16 cellular contexts compared by ENCODE assay signal in genomic region chr17:17379197-17379991, GRCh38.
DNase-seq lines count a peak whose midpoint lies in the region; ATAC-seq, FAIRE-seq and TF ChIP-seq lines count a peak whose summit lies in the region.
"Had no signal": no experiment of that assay in that cellular context is flagged by ENCODE, and none has a peak within 500 bp of the region (broad histone marks: within the 10 kb centered on the region; RNA-seq: fewer than 3 reads in every experiment).

No MANE protein-coding gene starts in this region.

- no peak overlapping the region for H2BK5ac ChIP-seq in neuronal stem cell (ENCODE audit: low read length)

- H2BK120ac ChIP-seq in neuronal stem cell (ENCODE audit: low read depth, low read length) = no peak overlapping the region

- peak overlapping the region; percentile 25 for H2BK15ac ChIP-seq in neuronal stem cell (ENCODE audit: low read length)

- H3K27ac Mint-ChIP-seq in GM23338 (0 out of 2 replicates have a peak overlapping the region, but pooled peaks have one; percentile 69), astrocyte (ENCODE audit: unreplicated experiment) (peak overlapping the region; percentile 34)
- no peak overlapping the region for H3K27ac Mint-ChIP-seq in activated naive CD8-positive, alpha-beta T cell treated with anti-CD3 and anti-CD28 coated beads for 36 hours
- H3K27ac Mint-ChIP-seq: activated naive CD4-positive, alpha-beta T cell treated with anti-CD3 and anti-CD28 coated beads for 36 hours; dendritic cell treated with granulocyte-macrophage colony-stimulating factor and Interleukin-4, amounts not matched to agents 40 ng/mL and 50 ng/mL, for 4 days; IgD-negative memory B cell had no signal

- no peaks in the 10 kb centered on the region for H3K79me2 ChIP-seq in GM23338 (replicated peaks; ENCODE audit: insufficient read depth)
- H3K79me2 ChIP-seq in astrocyte (ENCODE audit: insufficient read depth, low read length) = no peaks in the 10 kb centered on the region

- H3K4me2 ChIP-seq in GM23338 = no peak overlapping the region
- no peak overlapping the region for H3K4me2 ChIP-seq in astrocyte (ENCODE audit: low read length)
- H3K4me2 ChIP-seq in neuronal stem cell (ENCODE audit: insufficient read depth, low read length, poor library complexity, severe bottlenecking) = no peak overlapping the region

- no peak overlapping the region for H4K8ac ChIP-seq in neuronal stem cell (ENCODE audit: low read depth, low read length)

- H3K79me1 ChIP-seq in neuronal stem cell (ENCODE audit: low read depth, low read length) = no peaks in the 10 kb centered on the region

- no peak overlapping the region for H2BK12ac ChIP-seq in neuronal stem cell (ENCODE audit: low read length)

- H4K91ac ChIP-seq in neuronal stem cell (ENCODE audit: low read depth, low read length, poor library complexity) = no peak overlapping the region

- H3K4me1 Mint-ChIP-seq in GM23338 (peaks cover 5% of the 10 kb centered on the region; the same call in 2 of the 3 replicates), astrocyte (ENCODE audit: low read depth, unreplicated experiment) (peaks cover 12% of the 10 kb centered on the region)
- H3K4me1 Mint-ChIP-seq in activated naive CD8-positive, alpha-beta T cell treated with anti-CD3 and anti-CD28 coated beads for 36 hours = peaks cover 2% of the 10 kb centered on the region

- H3K4me3 Mint-ChIP-seq in GM23338 (no peak overlapping the region), astrocyte (ENCODE audit: unreplicated experiment) (peak overlapping the region; percentile 57)
- H3K4me3 Mint-ChIP-seq in activated naive CD8-positive, alpha-beta T cell treated with anti-CD3 and anti-CD28 coated beads for 36 hours = no peak overlapping the region
- H3K4me3 Mint-ChIP-seq: activated naive CD4-positive, alpha-beta T cell treated with anti-CD3 and anti-CD28 coated beads for 36 hours; dendritic cell treated with granulocyte-macrophage colony-stimulating factor and Interleukin-4, amounts not matched to agents 40 ng/mL and 50 ng/mL, for 4 days; IgD-negative memory B cell had no signal

- H3K14ac ChIP-seq in neuronal stem cell (ENCODE audit: low read length) = no peak overlapping the region

- peak overlapping the region; percentile 82 for H2AK5ac ChIP-seq in neuronal stem cell (ENCODE audit: low read depth, low read length)

- no peaks in the 10 kb centered on the region for H3K36me3 Mint-ChIP-seq in GM23338 (ENCODE audit: low read depth)
- peaks cover 2% of the 10 kb centered on the region for H3K36me3 Mint-ChIP-seq in astrocyte (ENCODE audit: low read depth, unreplicated experiment)
- no peaks in the 10 kb centered on the region for H3K36me3 Mint-ChIP-seq in activated naive CD8-positive, alpha-beta T cell treated with anti-CD3 and anti-CD28 coated beads for 36 hours
- H3K36me3 Mint-ChIP-seq: IgD-negative memory B cell had no signal

- H3K27me3 Mint-ChIP-seq in GM23338 (ENCODE audit: insufficient read depth, low read depth, poor library complexity) (peaks cover 9% of the 10 kb centered on the region), astrocyte (ENCODE audit: low read depth, unreplicated experiment) (peaks cover 27% of the 10 kb centered on the region)
- H3K27me3 Mint-ChIP-seq in activated naive CD8-positive, alpha-beta T cell treated with anti-CD3 and anti-CD28 coated beads for 36 hours = no peaks in the 10 kb centered on the region

- no peaks in the 10 kb centered on the region for H3F3A ChIP-seq in GM23338 (replicated peaks; ENCODE audit: low read depth)

- WGBS in neuronal stem cell (ENCODE audit: extremely low coverage in 2 of 2, insufficient read length in 2 of 2, insufficient replicate concordance in 1 of 2), 2 donors = no CpG with 5 or more reads among the region's 12 CpGs

- H3K9me3 ChIP-seq in astrocyte (ENCODE audit: insufficient read depth, low read depth, low read length) (no peaks in the 10 kb centered on the region), neuronal stem cell (replicated peaks in 1 of 2; ENCODE audit: control insufficient read depth in 2 of 2, insufficient read depth in 1 of 2, low read depth in 1 of 2, low read length in 2 of 2) (no peaks in the 10 kb centered on the region)
- H3K9me3 ChIP-seq: Caco-2, heart right ventricle had no signal

- ATAC-seq in GM23338 = no peak
- no peak for ATAC-seq in GM21390 (IDR thresholded peaks at IDR 0.05; ENCODE audit: unreplicated experiment)
- ATAC-seq: heart right ventricle had no signal

- DNase-seq in GM23338 (ENCODE audit: low spot score) = no peak
- peak; percentile 45 for DNase-seq in astrocyte (ENCODE audit: low read depth)
- DNase-seq in globus pallidus (ENCODE audit: low spot score) = peak; percentile 85
- no peak for DNase-seq in neuronal stem cell (ENCODE audit: low spot score)
- DNase-seq in SIG-M5 treated with dmso at 0.1 percent for 504 hours (lab: John Stamatoyannopoulos, UW; ENCODE audit: unreplicated experiment) = no peak
- no peak for DNase-seq in activated CD8-positive, alpha-beta memory T cell treated with anti-CD3 and anti-CD28 coated beads, Interleukin-2, amount 50 U/mL, for 4 hours
- DNase-seq in activated naive CD8-positive, alpha-beta T cell treated with anti-CD3 and anti-CD28 coated beads for 36 hours = no peak
- DNase-seq: activated CD4-positive, alpha-beta T cell treated with anti-CD3 and anti-CD28 coated beads for 48 hours; activated naive CD4-positive, alpha-beta T cell treated with anti-CD3 and anti-CD28 coated beads for 36 hours; Caco-2; heart right ventricle; NCI-H2081 treated with DMSO at 0.1 percent for 48 hours; NCI-H82 had no signal

- TF ChIP-seq CTCF in GM23338 (conservative IDR thresholded peaks at IDR 0.05; ENCODE audit: low read depth in 2 of 2) = no peak
- no peak for TF ChIP-seq CTCF in astrocyte (IDR thresholded peaks at IDR 0.05; ENCODE audit: insufficient read depth, low read depth, low read length)

- no peaks in the 10 kb centered on the region for H4K20me1 ChIP-seq in GM23338 (replicated peaks; ENCODE audit: insufficient read depth)
- H4K20me1 ChIP-seq in astrocyte (ENCODE audit: insufficient read depth, low read length) = no peaks in the 10 kb centered on the region

- no peaks in the 10 kb centered on the region for H3K9me2 ChIP-seq in GM23338 (ENCODE audit: insufficient read depth)

- H3K9ac ChIP-seq in astrocyte (ENCODE audit: low read length) (no peak overlapping the region), neuronal stem cell (ENCODE audit: low read depth, low read length, poor library complexity) (peak overlapping the region; percentile 47)

- no peaks in the 10 kb centered on the region for H3K27me3 ChIP-seq in GM23338 (ENCODE audit: insufficient read depth)
- peaks cover 42% of the 10 kb centered on the region for H3K27me3 ChIP-seq in astrocyte (ENCODE audit: insufficient read depth, low read length)
- H3K27me3 ChIP-seq in neuronal stem cell (ENCODE audit: control insufficient read depth in 3 of 3, insufficient read depth in 3 of 3, low read depth in 1 of 3, low read length in 3 of 3) = peaks cover 0 to 10% (median 2%) of the 10 kb centered on the region in 3 experiments

- H2AFZ ChIP-seq in GM23338 (no peak overlapping the region), astrocyte (ENCODE audit: low read depth, low read length) (no peak overlapping the region), neuronal stem cell (ENCODE audit: low read length) (no peak overlapping the region)

- FAIRE-seq in astrocyte (lab: Jason Lieb, UNC) = no peak

- H3K4me3 ChIP-seq in GM23338 = no peak overlapping the region
- H3K4me3 ChIP-seq in astrocyte (ENCODE audit: insufficient read depth, low read depth, low read length) = no peak overlapping the region
- H3K4me3 ChIP-seq in neuronal stem cell (ENCODE audit: low read length in 2 of 2) = peak overlapping the region in 1 of 2 donors; percentile 53
- H3K4me3 ChIP-seq: heart right ventricle had no signal

- no peaks in the 10 kb centered on the region for H3K4me1 ChIP-seq in GM23338 (ENCODE audit: insufficient read depth)
- no peaks in the 10 kb centered on the region for H3K4me1 ChIP-seq in astrocyte (ENCODE audit: insufficient read depth, low read length)
- H3K4me1 ChIP-seq in neuronal stem cell (ENCODE audit: control insufficient read depth in 2 of 2, insufficient read depth in 1 of 2, low read depth in 1 of 2, low read length in 2 of 2) = peaks cover 2 to 20% of the 10 kb centered on the region in 2 donors

- no peaks in the 10 kb centered on the region for H3K36me3 ChIP-seq in GM23338 (ENCODE audit: insufficient read depth)
- H3K36me3 ChIP-seq in astrocyte (ENCODE audit: insufficient read depth, low read length) = no peaks in the 10 kb centered on the region
- H3K36me3 ChIP-seq in neuronal stem cell (replicated peaks in 1 of 2; ENCODE audit: control insufficient read depth in 2 of 2, insufficient read depth in 2 of 2, low read length in 2 of 2) = no peaks in the 10 kb centered on the region
- H3K36me3 ChIP-seq: heart right ventricle had no signal

- no peak overlapping the region for H3K27ac ChIP-seq in GM23338 (ENCODE audit: low read depth)
- H3K27ac ChIP-seq in astrocyte (ENCODE audit: low read depth, low read length) = no peak overlapping the region
- no peak overlapping the region for H3K27ac ChIP-seq in neuronal stem cell (replicated peaks; ENCODE audit: low read length)
- H3K27ac ChIP-seq: heart right ventricle had no signal

- H3K9me3 Mint-ChIP-seq in GM23338 = no peaks in the 10 kb centered on the region
- no peaks in the 10 kb centered on the region for H3K9me3 Mint-ChIP-seq in astrocyte (ENCODE audit: unreplicated experiment)
- H3K9me3 Mint-ChIP-seq in activated naive CD8-positive, alpha-beta T cell treated with anti-CD3 and anti-CD28 coated beads for 36 hours = no peaks in the 10 kb centered on the region
- H3K9me3 Mint-ChIP-seq: activated naive CD4-positive, alpha-beta T cell treated with anti-CD3 and anti-CD28 coated beads for 36 hours; dendritic cell treated with granulocyte-macrophage colony-stimulating factor and Interleukin-4, amounts not matched to agents 40 ng/mL and 50 ng/mL, for 4 days; IgD-negative memory B cell had no signal

- H3K4ac ChIP-seq in neuronal stem cell (ENCODE audit: low read length) = no peak overlapping the region

- H3K23ac ChIP-seq in neuronal stem cell (ENCODE audit: low read depth, low read length, poor library complexity) = no peak overlapping the region

- no peak overlapping the region for H3K18ac ChIP-seq in neuronal stem cell (ENCODE audit: low read length)

TF ChIP-seq in GM23338, 12 proteins besides CTCF, POLR2A, EP300 and RAD21 (continues in another document):
- no peak for TF ChIP-seq EZH2phosphoT487 (IDR thresholded peaks at IDR 0.05; ENCODE audit: unreplicated experiment)
- no peak for TF ChIP-seq ETS1 (IDR thresholded peaks at IDR 0.05)
- no peak for TF ChIP-seq POLR2AphosphoS5 (IDR thresholded peaks at IDR 0.05; ENCODE audit: low read depth)
- no peak for TF ChIP-seq EZH2 (IDR thresholded peaks at IDR 0.05; ENCODE audit: low read depth, unreplicated experiment)

Comparison
In these comparisons a context has a peak if more than half of its experiments do, and no peak if none do; other contexts are left out.
1. DNase-seq: peak in astrocyte (single experiment) and globus pallidus (single experiment); none in GM23338 (single experiment), neuronal stem cell (single experiment), SIG-M5 treated with dmso at 0.1 percent for 504 hours (single experiment), activated CD8-positive, alpha-beta memory T cell treated with anti-CD3 and anti-CD28 coated beads, Interleukin-2, amount 50 U/mL, for 4 hours (single experiment) and activated naive CD8-positive, alpha-beta T cell treated with anti-CD3 and anti-CD28 coated beads for 36 hours (single experiment).